In genomic region chr5:140401362-140402257, GRCh38 we compare ENCODE assay signal across 8 cellular contexts.
A peak's percentile ranks its signal among the peaks of the same experiment; 100 is the strongest.
DNase-seq lines count a peak whose midpoint lies in the region; ATAC-seq and TF ChIP-seq lines count a peak whose summit lies in the region.

ANKHD1 (plus strand) TSS chr5:140401833; CDS start chr5:140401968, 135 bp downstream.

- peak within 1 kb of the TSS; percentile 98 for H3K4me3 ChIP-seq in AG04449 (ENCODE audit: low read depth, low read length)
- peak within 1 kb of the TSS; percentile 98 for H3K4me3 ChIP-seq in WI38 (ENCODE audit: low read depth, low read length)
- H3K4me3 ChIP-seq in cardiac fibroblast (replicated peaks in 1 of 2; ENCODE audit: low read depth in 2 of 2, low read length in 2 of 2): peak within 1 kb of the TSS; percentile 91 to 99

- TF ChIP-seq CTCF in AG04449 (IDR thresholded peaks at IDR 0.05; ENCODE audit: insufficient read depth, low read length, missing control alignments): no peak
- TF ChIP-seq CTCF in WI38 (IDR thresholded peaks at IDR 0.05; ENCODE audit: low read depth, low read length): no peak
- no peak for TF ChIP-seq CTCF in cardiac fibroblast (IDR thresholded peaks at IDR 0.05; ENCODE audit: low read depth, low read length)

- CTCF ChIA-PET in AG04449 (lab: Yijun Ruan, JAX): interaction anchor here (1.2 to 1.6 kb wide), 3 partner anchors 10 to 35 kb away, joined by 3 to 6 read pairs (median 3); no protein-coding TSS in a partner anchor

- DNase-seq in AG04449 (ENCODE audit: low read depth, low spot score) (peak; percentile 100), NCI-H2227 treated with DMSO at 0.1 percent for 48 hours (lab: John Stamatoyannopoulos, UW) (peak; percentile 95), cardiac fibroblast (ENCODE audit: low read depth in 2 of 2) (peak; percentile 100), iPS-NIHi7 (ENCODE audit: extremely low spot score) (peak; percentile 93), smooth muscle cell of the brain vasculature (ENCODE audit: low read depth, low spot score) (peak; percentile 100)

- peak; percentile 92 for ATAC-seq in GM18907 (IDR thresholded peaks at IDR 0.05; ENCODE audit: unreplicated experiment)
- ATAC-seq in HG03159 (IDR thresholded peaks at IDR 0.05; ENCODE audit: unreplicated experiment): peak; percentile 85

- POLR2A ChIA-PET in AG04449 (lab: Yijun Ruan, JAX): interaction anchor here (0.7 to 1.6 kb wide), 5 partner anchors 13 to 156 kb away, joined by 3 to 7 read pairs (median 4); partner anchors contain the start of genes EIF4EBP3, HBEGF and SRA1

Comparison
In these comparisons a context has a peak if more than half of its experiments do, and no peak if none do; other contexts are left out.
1. Peak in every context shown above with its lines: DNase-seq, ATAC-seq and H3K4me3 ChIP-seq.